ENCODE assay signal across 26 cellular contexts in genomic region chr1:47760248-47760629, GRCh38.
DNase-seq lines count a peak whose midpoint lies in the region; ATAC-seq and TF ChIP-seq lines count a peak whose summit lies in the region.
"Had no signal": no experiment of that assay in that cellular context is flagged by ENCODE, and none has a peak within 500 bp of the region (broad histone marks: within the 10 kb centered on the region; RNA-seq: fewer than 3 reads in every experiment).

No MANE protein-coding gene starts in this region.

- H4K20me1 ChIP-seq in osteoblast (ENCODE audit: insufficient read depth, low read length): peaks cover 2% of the 10 kb centered on the region
- H4K20me1 ChIP-seq: BLaER1 treated with 17β-estradiol and CSF1 and Interleukin-3, amounts not matched to agents 10 nM and 100 nM had no signal

- peaks cover 23% of the 10 kb centered on the region for H3K27me3 Mint-ChIP-seq in nephron (ENCODE audit: low read depth)

- peak; percentile 62 for DNase-seq in G401 (ENCODE audit: low spot score)
- peak; percentile 56 for DNase-seq in cerebellar cortex (ENCODE audit: low spot score)
- DNase-seq in thoracic aorta (ENCODE audit: low spot score): no peak
- DNase-seq in foreskin keratinocyte: no peak
- DNase-seq in D341Med (ENCODE audit: low spot score): no peak
- DNase-seq in osteoblast (ENCODE audit: insufficient read length, low spot score, missing footprints): no peak
- DNase-seq: DMS53; GOT3; HFFc6; Kasumi-1; MV-4-11; NCI-H1105; NCI-H146; NCI-H1930; NCI-H446; NCI-H524 treated with DMSO at 0.1 percent for 48 hours; NCI-H774; NK-92 treated with Interleukin-12 subunit alpha and Interleukin-12 subunit beta, amount 100 ng/mL, for 24 hours; PC-3; SK-N-SH had no signal

- peak overlapping the region; percentile 20 to 83 (median 69) for H3K27ac Mint-ChIP-seq in nephron
- H3K27ac Mint-ChIP-seq: CD4-positive, alpha-beta T cell; HFFc6 had no signal

- H3K9me3 Mint-ChIP-seq in nephron: no peaks in the 10 kb centered on the region
- H3K9me3 Mint-ChIP-seq: CD4-positive, alpha-beta T cell had no signal

- ATAC-seq in thoracic aorta (ENCODE audit: insufficient number of reproducible peaks, low FRiP score, low read depth) (no peak), foreskin keratinocyte (no peak)
- ATAC-seq: GM12878, PC-3 had no signal

- no peak overlapping the region for H3K4me2 ChIP-seq in osteoblast (ENCODE audit: insufficient read depth, low read length)
- H3K4me2 ChIP-seq: BLaER1 treated with 17β-estradiol and CSF1 and Interleukin-3, amounts not matched to agents 10 nM and 100 nM; SK-N-SH had no signal

- H3K4me3 ChIP-seq in thoracic aorta (no peak overlapping the region), osteoblast (ENCODE audit: insufficient read depth, low read length) (no peak overlapping the region)
- H3K4me3 ChIP-seq: BLaER1 treated with 17β-estradiol and CSF1 and Interleukin-3, amounts not matched to agents 10 nM and 100 nM; GM12878; HAP-1 had no signal

- no peak overlapping the region for H3K4me3 Mint-ChIP-seq in nephron
- H3K4me3 Mint-ChIP-seq: CD4-positive, alpha-beta T cell; HFFc6 had no signal

- peaks cover 14 to 63% of the 10 kb centered on the region in 2 donors for H3K4me1 ChIP-seq in thoracic aorta (ENCODE audit: control insufficient read depth in 1 of 2, low read depth in 2 of 2)
- H3K4me1 ChIP-seq in foreskin keratinocyte: peaks cover 7% of the 10 kb centered on the region
- H3K4me1 ChIP-seq in osteoblast (ENCODE audit: insufficient read depth, low read length): no peaks in the 10 kb centered on the region
- H3K4me1 ChIP-seq: HAP-1 had no signal

- H3K27me3 ChIP-seq in thoracic aorta (replicated peaks; ENCODE audit: insufficient read depth) (no peaks in the 10 kb centered on the region), foreskin keratinocyte (peaks cover 7% of the 10 kb centered on the region), osteoblast (ENCODE audit: insufficient read depth, low read length) (peaks cover 3% of the 10 kb centered on the region)
- H3K27me3 ChIP-seq: BLaER1 treated with 17β-estradiol and CSF1 and Interleukin-3, amounts not matched to agents 10 nM and 100 nM had no signal

- H3K36me3 ChIP-seq in thoracic aorta (no peaks in the 10 kb centered on the region), osteoblast (ENCODE audit: insufficient read depth, low read length) (no peaks in the 10 kb centered on the region)
- H3K36me3 ChIP-seq: BLaER1 treated with 17β-estradiol and CSF1 and Interleukin-3, amounts not matched to agents 10 nM and 100 nM; HAP-1 had no signal

- H3K4me1 Mint-ChIP-seq in nephron: peaks cover 38% of the 10 kb centered on the region

- TF ChIP-seq CTCF in nephron (IDR thresholded peaks at IDR 0.05; ENCODE audit: unreplicated experiment in 3 of 3) (no peak), thoracic aorta (IDR thresholded peaks at IDR 0.05) (no peak), foreskin keratinocyte (conservative IDR thresholded peaks at IDR 0.05) (no peak), osteoblast (IDR thresholded peaks at IDR 0.05; ENCODE audit: extremely low read depth, low read depth, low read length) (no peak)

- no peaks in the 10 kb centered on the region for H3K79me2 ChIP-seq in osteoblast (ENCODE audit: insufficient read depth, low read length)

- H2AFZ ChIP-seq in osteoblast (ENCODE audit: low read length): no peak overlapping the region

- in situ Hi-C loops in G401 (cut with HindIII; ENCODE audit: low sequenced_read_pairs): no loop called here

- H3K9me3 ChIP-seq in thoracic aorta (no peaks in the 10 kb centered on the region), osteoblast (ENCODE audit: low read depth, low read length) (no peaks in the 10 kb centered on the region)
- H3K9me3 ChIP-seq: BLaER1 treated with 17β-estradiol and CSF1 and Interleukin-3, amounts not matched to agents 10 nM and 100 nM; HAP-1; SK-N-SH had no signal

- H3K27ac ChIP-seq in thoracic aorta (peak overlapping the region; percentile 33 to 43), foreskin keratinocyte (no peak overlapping the region), osteoblast (ENCODE audit: low read depth, low read length) (no peak overlapping the region)
- H3K27ac ChIP-seq: BLaER1 treated with 17β-estradiol and CSF1 and Interleukin-3, amounts not matched to agents 10 nM and 100 nM; HL-60 had no signal

- peaks cover 3% of the 10 kb centered on the region for H3K36me3 Mint-ChIP-seq in nephron (ENCODE audit: low read depth)

Comparison
In these comparisons a context has a peak if more than half of its experiments do, and no peak if none do; other contexts are left out.
1. DNase-seq: peak in G401 (single experiment) and cerebellar cortex (single experiment); none in thoracic aorta (single experiment), foreskin keratinocyte (0 of 2), D341Med (single experiment) and osteoblast (single experiment).
2. H3K27ac ChIP-seq: peak in thoracic aorta (2 of 2); none in foreskin keratinocyte (single experiment) and osteoblast (single experiment).